Comparison of ENCODE assay signal across 10 cellular contexts in the genomic region with DNA sequence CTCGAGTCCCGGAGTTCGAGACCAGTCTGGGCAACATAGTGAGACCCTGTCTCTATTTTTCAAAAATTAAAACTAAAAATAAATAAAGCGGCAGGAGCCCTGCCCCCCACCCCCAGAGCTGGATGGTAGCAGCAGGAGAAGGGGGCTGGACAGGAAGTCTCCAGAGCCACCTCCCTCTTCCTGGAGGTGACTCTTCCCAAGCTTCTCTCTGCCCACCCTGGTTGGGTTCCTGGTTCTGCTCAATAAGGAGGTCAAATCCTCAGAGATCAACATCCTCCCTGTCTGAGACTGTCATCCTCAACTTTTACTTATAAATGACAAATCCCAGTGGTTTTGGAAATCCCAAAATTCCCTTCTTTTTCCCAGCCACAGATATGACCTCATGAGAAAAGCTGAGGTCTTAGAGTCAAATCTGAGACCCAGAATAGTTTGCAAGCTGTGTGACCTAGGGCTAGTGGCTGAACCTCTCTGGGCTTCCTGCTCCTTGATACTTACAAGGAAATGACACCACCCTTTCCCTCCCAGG. TPM values are rescaled to one million over a fixed set of nuclear protein-coding genes. Genes with fewer than 3 reads are reported as not detected.
DNase-seq lines count a peak whose midpoint lies in the region; ATAC-seq and TF ChIP-seq lines count a peak whose summit lies in the region.
"Had no signal": no experiment of that assay in that cellular context is flagged by ENCODE, and none has a peak within 500 bp of the region (broad histone marks: within the 10 kb centered on the region; RNA-seq: fewer than 3 reads in every experiment).

No MANE protein-coding gene starts in this region.

- 56% methylated on average over 4 of the region's 4 CpGs for WGBS in esophagus muscularis mucosa

- BruUV-seq in Panc1 (replicated peaks; lab: Mats Ljungman, UMichigan), result TSS peak; percentile 72

- no peak for TF ChIP-seq POLR2A in esophagus muscularis mucosa (IDR thresholded peaks at IDR 0.05; ENCODE audit: low read depth)

- H3K27ac ChIP-seq in Panc1 (ENCODE audit: low read length), result peak overlapping the region; percentile 94
- H3K27ac ChIP-seq in esophagus muscularis mucosa (replicated peaks in 1 of 4), result peak overlapping the region; percentile 70 to 84 (median 77)

- peak overlapping the region; percentile 87 to 92 (median 88) for H3K4me3 Mint-ChIP-seq in nephron
- H3K4me3 Mint-ChIP-seq: naive B cell had no signal

- POLR2A ChIA-PET in BJ (lab: Charles Lee) (no interaction called here), Panc1 (lab: Charles Lee) (interaction anchor here (0.9 kb wide), 1 partner anchor 17 kb away, joined by 7 read pairs; no protein-coding TSS in a partner anchor), HEK293T (lab: Yijun Ruan, JAX) (interaction anchor here (1.3 to 1.6 kb wide), 2 partner anchors 11 to 12 kb away, joined by 4 to 5 read pairs; no protein-coding TSS in a partner anchor)

- H3K36me3 ChIP-seq in BJ (ENCODE audit: control insufficient read depth, insufficient read depth, low read length) (peaks cover 4% of the 10 kb centered on the region), Panc1 (ENCODE audit: control insufficient read depth, insufficient read depth, low read length) (no peaks in the 10 kb centered on the region), esophagus muscularis mucosa (peaks cover 0 to 6% (median under 1%) of the 10 kb centered on the region in 4 donors)

- H3K27me3 ChIP-seq in BJ (ENCODE audit: control insufficient read depth, insufficient read depth, low read length), result no peaks in the 10 kb centered on the region
- H3K27me3 ChIP-seq in Panc1 (ENCODE audit: control insufficient read depth, insufficient read depth, low read length), result no peaks in the 10 kb centered on the region
- no peaks in the 10 kb centered on the region for H3K27me3 ChIP-seq in esophagus muscularis mucosa

- DNase-seq in BJ (ENCODE audit: low read depth), result no peak
- DNase-seq in Panc1 (ENCODE audit: low read depth, low spot score), result no peak
- no peak for DNase-seq in esophagus muscularis mucosa (ENCODE audit: extremely low spot score)
- no peak for DNase-seq in HEK293T (ENCODE audit: extremely low spot score)
- no peak for DNase-seq in GOT3 (lab: John Stamatoyannopoulos, UW)
- DNase-seq: activated gamma-delta T cell had no signal

- in situ Hi-C loops in Panc1 (cut with HindIII; ENCODE audit: low pct_unique_long_range_greater_than_20kb, low sequenced_read_pairs), result no loop called here

- TF ChIP-seq CTCF in BJ (IDR thresholded peaks at IDR 0.05; ENCODE audit: insufficient read depth, low read depth, low read length) (no peak), Panc1 (IDR thresholded peaks at IDR 0.05) (no peak), esophagus muscularis mucosa (IDR thresholded peaks at IDR 0.05) (no peak), nephron (IDR thresholded peaks at IDR 0.05; ENCODE audit: unreplicated experiment in 3 of 3) (no peak)

- no peaks in the 10 kb centered on the region for H3K9me3 Mint-ChIP-seq in nephron
- H3K9me3 Mint-ChIP-seq: naive B cell had no signal

- H3K4me1 ChIP-seq in Panc1 (ENCODE audit: control insufficient read depth, insufficient read depth, low read length) (peaks cover 57% of the 10 kb centered on the region), esophagus muscularis mucosa (peaks cover 35 to 48% (median 36%) of the 10 kb centered on the region in 4 donors)

- H3K4me3 ChIP-seq in BJ (ENCODE audit: low read depth, low read length) (peak overlapping the region; percentile 43), Panc1 (ENCODE audit: low read depth in 2 of 2, low read length in 2 of 2) (peak overlapping the region; percentile 49 to 64), esophagus muscularis mucosa (peak overlapping the region in 3 of 4 donors; percentile 14 to 43 (median 38))

- H3K27me3 Mint-ChIP-seq in nephron (ENCODE audit: low read depth), result no peaks in the 10 kb centered on the region

- intact Hi-C loops in Panc1 (cut with micrococcal nuclease; ENCODE audit: unreplicated experiment), result no loop called here
- intact Hi-C loops in esophagus muscularis mucosa (cut with DNase I), result loop anchor here (5.0 kb wide), 1 partner anchor 410 kb away; the partner anchor contains the start of gene IFT27

- ATAC-seq in Panc1, result no peak
- no peak for ATAC-seq in GM21381 (IDR thresholded peaks at IDR 0.05; ENCODE audit: unreplicated experiment)
- ATAC-seq in HG03378 (IDR thresholded peaks at IDR 0.05; ENCODE audit: unreplicated experiment), result no peak

- H3K9me3 ChIP-seq in Panc1 (ENCODE audit: control insufficient read depth, insufficient read depth, low read depth, low read length), result no peaks in the 10 kb centered on the region
- no peaks in the 10 kb centered on the region for H3K9me3 ChIP-seq in esophagus muscularis mucosa

- peaks cover 7% of the 10 kb centered on the region for H3K36me3 Mint-ChIP-seq in nephron (ENCODE audit: low read depth)

- CTCF ChIA-PET in BJ (lab: Yijun Ruan, JAX) (interaction anchor here (0.7 to 2.9 kb wide), 7 partner anchors 9 to 886 kb away, joined by 3 to 25 read pairs (median 4); no protein-coding TSS in a partner anchor), Panc1 (lab: Charles Lee) (interaction anchor here (0.6 kb wide), 1 partner anchor 141 kb away, joined by 4 read pairs; no protein-coding TSS in a partner anchor), HEK293T (lab: Yijun Ruan, JAX) (no interaction called here)

- no peak for TF ChIP-seq EP300 in esophagus muscularis mucosa (IDR thresholded peaks at IDR 0.05)

- peak overlapping the region; percentile 99 for H3K27ac Mint-ChIP-seq in nephron

- H3K4me1 Mint-ChIP-seq in nephron, result peaks cover 48% of the 10 kb centered on the region

TF ChIP-seq in HEK293T, 16 proteins besides CTCF, POLR2A, EP300 and RAD21:
- TF ChIP-seq ARNT (IDR thresholded peaks at IDR 0.05), result no peak
- TF ChIP-seq HDGF (IDR thresholded peaks at IDR 0.05; ENCODE audit: borderline replicate concordance), result no peak
TF ChIP-seq in HEK293T: peak in this region for 0.

RNA-seq across cellular contexts. Expression of gene C1QTNF6, which starts 1.0 kb away (rescaled TPM):
- polyA plus RNA-seq in BJ (2011; rRNA removed), result 11.8 and 19.3 TPM in 2 replicates
- 4.8 and 6.7 TPM in 2 replicates for polyA minus RNA-seq in BJ (2011; rRNA and poly(A)+ RNA removed)
- total RNA-seq in Panc1 (2021; ENCODE audit: unreplicated experiment) (25.0 TPM), esophagus muscularis mucosa (1 to 10 TPM in 3 of 4 donors, under 1 TPM in 1; 0.83 to 2.9 (median 1.3) TPM)
- polyA plus RNA-seq in Panc1 (2012; ENCODE audit: insufficient read length), result 24.0 TPM

RNA-seq across cellular contexts. Expression of gene SSTR3, which starts 25.2 kb away (rescaled TPM):
- not detected in 2 replicates for polyA plus RNA-seq in BJ (2011; rRNA removed)
- not detected in 2 replicates for polyA minus RNA-seq in BJ (2011; rRNA and poly(A)+ RNA removed)
- 0.08 TPM for total RNA-seq in Panc1 (2021; ENCODE audit: unreplicated experiment)
- not detected for polyA plus RNA-seq in Panc1 (2012; ENCODE audit: insufficient read length)
- not detected for total RNA-seq in esophagus muscularis mucosa

RNA-seq across cellular contexts. Expression of gene IL2RB, which starts 37.3 kb away (rescaled TPM):
- 0.22 and 0.37 TPM in 2 replicates for polyA plus RNA-seq in BJ (2011; rRNA removed)
- 0.09 and 0.51 TPM in 2 replicates for polyA minus RNA-seq in BJ (2011; rRNA and poly(A)+ RNA removed)
- total RNA-seq in Panc1 (2021; ENCODE audit: unreplicated experiment) (1.0 TPM), esophagus muscularis mucosa (1 to 10 TPM in 2 of 4 donors, under 1 TPM in 2; 0.19 to 2.9 (median 1.5) TPM)
- polyA plus RNA-seq in Panc1 (2012; ENCODE audit: insufficient read length), result 0.59 TPM

RNA-seq across cellular contexts. Expression of gene RAC2, which starts 57.0 kb away (rescaled TPM):
- polyA plus RNA-seq in BJ (2011; rRNA removed), result 13.7 and 25.7 TPM in 2 replicates
- polyA minus RNA-seq in BJ (2011; rRNA and poly(A)+ RNA removed), result 14.2 and 18.9 TPM in 2 replicates
- total RNA-seq in Panc1 (2021; ENCODE audit: unreplicated experiment) (1.5 TPM), esophagus muscularis mucosa (10 to 100 TPM in 1 of 4 donors, 1 to 10 TPM in 3; 4.1 to 21.9 (median 7.2) TPM)
- 0.55 TPM for polyA plus RNA-seq in Panc1 (2012; ENCODE audit: insufficient read length)
